In genomic region chr15:31402511-31403056, GRCh38 we compare ENCODE assay signal across 12 cellular contexts.
DNase-seq lines count a peak whose midpoint lies in the region; ATAC-seq and TF ChIP-seq lines count a peak whose summit lies in the region.
"Had no signal": no experiment of that assay in that cellular context is flagged by ENCODE, and none has a peak within 500 bp of the region (broad histone marks: within the 10 kb centered on the region; RNA-seq: fewer than 3 reads in every experiment).

No MANE protein-coding gene starts in this region.

- no peak for TF ChIP-seq POLR2A in stomach (IDR thresholded peaks at IDR 0.05)

- intact Hi-C loops in heart right ventricle (cut with DNase I), result loop anchor here in 2 of 10 donors (5.0 to 10.0 kb wide), 2 partner anchors 35 to 188 kb away; no protein-coding TSS in a partner anchor
- intact Hi-C loops in stomach (cut with DNase I; ENCODE audit: low total_unique reads), result loop anchor here (10.0 kb wide), 1 partner anchor 82 kb away; no protein-coding TSS in a partner anchor
- intact Hi-C loops in activated T-helper 1 cell treated with anti-CD3 and anti-CD28 coated beads, Interleukin-12 subunit alpha, Interleukin-12 subunit beta, Interleukin-2, Interleukin-4 antibody, amounts not matched to agents 30 ng/mL and 10 ng/mL and 1 ng/mL, durations not matched to agents 14 hours and 24 hours and 36 hours (cut with micrococcal nuclease), result no loop called here

- peak; percentile 62 to 86 (median 78) for ATAC-seq in heart right ventricle
- ATAC-seq in HG02571 (IDR thresholded peaks at IDR 0.05; ENCODE audit: unreplicated experiment), result no peak
- ATAC-seq in HG02759 (IDR thresholded peaks at IDR 0.05; ENCODE audit: unreplicated experiment), result no peak
- ATAC-seq: activated naive CD8-positive, alpha-beta T cell treated with anti-CD3 and anti-CD28 coated beads, Interleukin-2, amount 50 U/mL, for 24 hours had no signal

- H3K4me3 Mint-ChIP-seq in activated T-helper 1 cell treated with anti-CD3 and anti-CD28 coated beads, Interleukin-12 subunit alpha, Interleukin-12 subunit beta, Interleukin-2, Interleukin-4 antibody, amounts not matched to agents 30 ng/mL and 10 ng/mL and 1 ng/mL, durations not matched to agents 14 hours and 24 hours and 36 hours, result no peak overlapping the region
- H3K4me3 Mint-ChIP-seq: activated naive CD8-positive, alpha-beta T cell treated with anti-CD3 and anti-CD28 coated beads, Interleukin-2, amount 50 U/mL, for 24 hours had no signal

- H3K4me1 Mint-ChIP-seq in activated T-helper 1 cell treated with anti-CD3 and anti-CD28 coated beads, Interleukin-12 subunit alpha, Interleukin-12 subunit beta, Interleukin-2, Interleukin-4 antibody, amounts not matched to agents 30 ng/mL and 10 ng/mL and 1 ng/mL, durations not matched to agents 14 hours and 24 hours and 36 hours (ENCODE audit: low read depth), result peaks cover 54% of the 10 kb centered on the region

- H3K27me3 Mint-ChIP-seq in activated T-helper 1 cell treated with anti-CD3 and anti-CD28 coated beads, Interleukin-12 subunit alpha, Interleukin-12 subunit beta, Interleukin-2, Interleukin-4 antibody, amounts not matched to agents 30 ng/mL and 10 ng/mL and 1 ng/mL, durations not matched to agents 14 hours and 24 hours and 36 hours (ENCODE audit: insufficient read depth), result no peaks in the 10 kb centered on the region
- H3K27me3 Mint-ChIP-seq: activated naive CD8-positive, alpha-beta T cell treated with anti-CD3 and anti-CD28 coated beads, Interleukin-2, amount 50 U/mL, for 24 hours had no signal

- H3K27me3 ChIP-seq in H7 (ENCODE audit: control insufficient read depth, insufficient read depth, low read length) (no peaks in the 10 kb centered on the region), heart right ventricle (no peaks in the 10 kb centered on the region), stomach (no peaks in the 10 kb centered on the region)

- 59 to 60% methylated on average over 13 of the region's 13 CpGs for WGBS in heart right ventricle, 2 donors
- WGBS in stomach, 5 donors, result 70 to 85% (median 79%) methylated on average over 11 to 13 of the region's 13 CpGs

- H3K9me3 Mint-ChIP-seq in activated T-helper 1 cell treated with anti-CD3 and anti-CD28 coated beads, Interleukin-12 subunit alpha, Interleukin-12 subunit beta, Interleukin-2, Interleukin-4 antibody, amounts not matched to agents 30 ng/mL and 10 ng/mL and 1 ng/mL, durations not matched to agents 14 hours and 24 hours and 36 hours, result peaks cover 14% of the 10 kb centered on the region

- H3K27ac ChIP-seq in heart right ventricle (peak overlapping the region; percentile 24 to 73 (median 66)), stomach (peak overlapping the region in 3 of 5 donors; percentile 13 to 42 (median 41))

- POLR2A ChIA-PET in GM10248 (lab: Yijun Ruan, JAX), result no interaction called here

- DNase-seq in H7 (peak; percentile 56), amniotic epithelial cell (ENCODE audit: low read depth) (peak; percentile 85), heart right ventricle (peak; percentile 75 to 76), stomach (no peak), GM10248 (ENCODE audit: extremely low spot score) (no peak)
- DNase-seq in activated T-helper 1 cell treated with anti-CD3 and anti-CD28 coated beads, Interleukin-12 subunit alpha, Interleukin-12 subunit beta, Interleukin-2, Interleukin-4 antibody, amounts not matched to agents 30 ng/mL and 10 ng/mL and 1 ng/mL, durations not matched to agents 14 hours and 24 hours and 36 hours (ENCODE audit: low spot score), result no peak
- DNase-seq: activated CD4-positive, alpha-beta T cell treated with anti-CD3 and anti-CD28 coated beads for 48 hours; activated naive CD8-positive, alpha-beta T cell treated with anti-CD3 and anti-CD28 coated beads, Interleukin-2, amount 50 U/mL, for 24 hours; DMS79; stimulated activated CD4-positive, alpha-beta T cell treated with anti-CD3 and anti-CD28 coated beads, Interleukin-2, amount 100 ng/mL, for 24 hours had no signal

- H3K4me3 ChIP-seq in H7 (ENCODE audit: insufficient read depth, low read depth, low read length), result no peak overlapping the region
- no peak overlapping the region for H3K4me3 ChIP-seq in heart right ventricle
- H3K4me3 ChIP-seq in stomach, result no peak overlapping the region

- H3K4me1 ChIP-seq in heart right ventricle (peaks cover 12 to 58% (median 26%) of the 10 kb centered on the region in 9 donors), stomach (peaks cover 13 to 36% (median 18%) of the 10 kb centered on the region in 4 donors)

- CTCF ChIA-PET in GM10248 (lab: Yijun Ruan, JAX), result interaction anchor here (1.7 to 2.1 kb wide), 2 partner anchors 33 to 274 kb away, joined by 4 read pairs; no protein-coding TSS in a partner anchor

- no peaks in the 10 kb centered on the region for H3K36me3 ChIP-seq in H7 (replicated peaks; ENCODE audit: control insufficient read depth, insufficient read depth, low read length)
- no peaks in the 10 kb centered on the region for H3K36me3 ChIP-seq in heart right ventricle
- no peaks in the 10 kb centered on the region for H3K36me3 ChIP-seq in stomach

- no peak for TF ChIP-seq EP300 in stomach (IDR thresholded peaks at IDR 0.05)

- TF ChIP-seq CTCF in heart right ventricle (IDR thresholded peaks at IDR 0.05) (no peak), stomach (IDR thresholded peaks at IDR 0.05) (no peak), GM10248 (IDR thresholded peaks at IDR 0.05; ENCODE audit: control extremely low read depth, extremely low read depth, low read depth, missing control alignments) (no peak)

- no peak overlapping the region for H3K27ac Mint-ChIP-seq in activated T-helper 1 cell treated with anti-CD3 and anti-CD28 coated beads, Interleukin-12 subunit alpha, Interleukin-12 subunit beta, Interleukin-2, Interleukin-4 antibody, amounts not matched to agents 30 ng/mL and 10 ng/mL and 1 ng/mL, durations not matched to agents 14 hours and 24 hours and 36 hours
- H3K27ac Mint-ChIP-seq: activated naive CD8-positive, alpha-beta T cell treated with anti-CD3 and anti-CD28 coated beads, Interleukin-2, amount 50 U/mL, for 24 hours had no signal

- H3K36me3 Mint-ChIP-seq in activated T-helper 1 cell treated with anti-CD3 and anti-CD28 coated beads, Interleukin-12 subunit alpha, Interleukin-12 subunit beta, Interleukin-2, Interleukin-4 antibody, amounts not matched to agents 30 ng/mL and 10 ng/mL and 1 ng/mL, durations not matched to agents 14 hours and 24 hours and 36 hours (ENCODE audit: low read depth), result peaks cover 8% of the 10 kb centered on the region

- H3K9me3 ChIP-seq in heart right ventricle (no peaks in the 10 kb centered on the region), stomach (no peaks in the 10 kb centered on the region)

Comparison
In these comparisons a context has a peak if more than half of its experiments do, and no peak if none do; other contexts are left out.
1. DNase-seq: peak in H7 (single experiment), amniotic epithelial cell (single experiment) and heart right ventricle (2 of 2); none in stomach (single experiment), activated T-helper 1 cell treated with anti-CD3 and anti-CD28 coated beads, Interleukin-12 subunit alpha, Interleukin-12 subunit beta, Interleukin-2, Interleukin-4 antibody, amounts not matched to agents 30 ng/mL and 10 ng/mL and 1 ng/mL, durations not matched to agents 14 hours and 24 hours and 36 hours (single experiment) and GM10248 (single experiment).
2. ATAC-seq: peak in heart right ventricle (8 of 8); none in HG02571 (single experiment) and HG02759 (single experiment).